Comparison of ENCODE assay signal across 24 cellular contexts in the genomic region with DNA sequence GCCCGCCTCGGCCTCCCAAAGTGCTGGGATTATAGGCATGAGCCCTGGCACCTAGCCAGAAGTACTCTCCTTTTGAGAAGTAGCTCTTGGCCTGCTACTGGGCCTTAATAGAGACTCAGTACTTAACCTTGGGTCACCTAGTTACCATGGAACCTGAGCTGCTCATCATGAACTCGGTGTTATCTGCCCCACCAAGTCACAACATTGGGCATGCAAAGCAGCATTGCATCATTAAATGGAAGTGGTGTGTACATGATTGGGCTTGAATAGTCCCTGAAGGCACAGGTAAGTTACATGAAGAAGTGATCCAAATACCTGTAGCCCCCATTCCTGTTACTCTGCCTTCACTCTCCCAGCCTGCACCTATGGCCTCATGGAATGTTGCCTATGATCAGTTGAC. TPM values are rescaled to one million over a fixed set of nuclear protein-coding genes. Genes with fewer than 3 reads are reported as not detected.
A peak's percentile ranks its signal among the peaks of the same experiment; 100 is the strongest.
DNase-seq lines count a peak whose midpoint lies in the region; ATAC-seq, FAIRE-seq and TF ChIP-seq lines count a peak whose summit lies in the region.
"Had no signal": no experiment of that assay in that cellular context is flagged by ENCODE, and none has a peak within 500 bp of the region (broad histone marks: within the 10 kb centered on the region; RNA-seq: fewer than 3 reads in every experiment).

No MANE protein-coding gene starts in this region.

- H3K27me3 ChIP-seq in K562 (ENCODE audit: control insufficient read depth in 2 of 2, insufficient read depth in 2 of 2, low read length in 2 of 2) (no peaks in the 10 kb centered on the region), bronchial epithelial cell (ENCODE audit: control insufficient read depth, insufficient read depth, low read length) (no peaks in the 10 kb centered on the region), neuronal stem cell (ENCODE audit: control insufficient read depth in 3 of 3, insufficient read depth in 3 of 3, low read depth in 1 of 3, low read length in 3 of 3) (no peaks in the 10 kb centered on the region)
- H3K27me3 ChIP-seq: BE2C; BLaER1 treated with 17β-estradiol and CSF1 and Interleukin-3, amounts not matched to agents 10 nM and 100 nM had no signal

- no peaks in the 10 kb centered on the region for H3K9me1 ChIP-seq in K562 (ENCODE audit: control insufficient read depth, insufficient read depth, low read length)

- peak overlapping the region; percentile 48 for H4K8ac ChIP-seq in neuronal stem cell (ENCODE audit: low read depth, low read length)

- no peak overlapping the region for H2AK5ac ChIP-seq in neuronal stem cell (ENCODE audit: low read depth, low read length)

- 38% methylated on average over 3 of the region's 3 CpGs for WGBS in K562 (ENCODE audit: insufficient coverage, low coverage, missing lambda C conversion rate)
- WGBS in neuronal stem cell (ENCODE audit: extremely low coverage in 2 of 2, insufficient read length in 2 of 2, insufficient replicate concordance in 1 of 2), 2 donors = no CpG with 5 or more reads among the region's 3 CpGs

- H2BK120ac ChIP-seq in neuronal stem cell (ENCODE audit: low read depth, low read length) = no peak overlapping the region

- TF ChIP-seq CTCF in K562 (IDR thresholded peaks at IDR 0.05 in 2 of 3, conservative IDR thresholded peaks at IDR 0.05 in 1 of 3; ENCODE audit: insufficient read depth in 2 of 3, low read depth in 1 of 3, low read length in 3 of 3) (no peak), bronchial epithelial cell (IDR thresholded peaks at IDR 0.05; ENCODE audit: insufficient read depth, low read length, severe bottlenecking) (no peak)

- no peak for FAIRE-seq in K562 (lab: Jason Lieb, UNC)
- FAIRE-seq in bronchial epithelial cell (lab: Jason Lieb, UNC) = no peak
- FAIRE-seq: A549, D721Med, GM12878 had no signal

- H3K79me2 ChIP-seq in K562 (ENCODE audit: control insufficient read depth, insufficient read depth, low read length) = no peaks in the 10 kb centered on the region

- H3K23ac ChIP-seq in neuronal stem cell (ENCODE audit: low read depth, low read length, poor library complexity) = no peak overlapping the region

- H3K9ac ChIP-seq in K562 (ENCODE audit: insufficient read depth in 1 of 2, low read depth in 2 of 2, low read length in 2 of 2) (no peak overlapping the region), neuronal stem cell (ENCODE audit: low read depth, low read length, poor library complexity) (no peak overlapping the region)
- H3K9ac ChIP-seq: BLaER1 treated with 17β-estradiol and CSF1 and Interleukin-3, amounts not matched to agents 10 nM and 100 nM had no signal

- intact Hi-C loops in K562 (cut with micrococcal nuclease) = no loop called here

- H3K4me3 ChIP-seq in K562 (no peak overlapping the region), bronchial epithelial cell (ENCODE audit: low read depth, low read length) (no peak overlapping the region), neuronal stem cell (ENCODE audit: low read length in 2 of 2) (no peak overlapping the region)
- H3K4me3 ChIP-seq: A549; BLaER1 treated with 17β-estradiol and CSF1 and Interleukin-3, amounts not matched to agents 10 nM and 100 nM; GM12878; GM23338 had no signal

- H3K36me3 ChIP-seq in K562 (ENCODE audit: control insufficient read depth, insufficient read depth, low read length) = no peaks in the 10 kb centered on the region
- H3K36me3 ChIP-seq in bronchial epithelial cell (ENCODE audit: control insufficient read depth, insufficient read depth, low read length) = no peaks in the 10 kb centered on the region
- no peaks in the 10 kb centered on the region for H3K36me3 ChIP-seq in neuronal stem cell (replicated peaks in 1 of 2; ENCODE audit: control insufficient read depth in 2 of 2, insufficient read depth in 2 of 2, low read length in 2 of 2)
- H3K36me3 ChIP-seq: BE2C; BLaER1 treated with 17β-estradiol and CSF1 and Interleukin-3, amounts not matched to agents 10 nM and 100 nM had no signal

- POLR2A ChIA-PET in K562 (lab: Yijun Ruan, JAX) = interaction anchor here (1.3 kb wide), 1 partner anchor 14 kb away, joined by 3 read pairs; no protein-coding TSS in a partner anchor

- H3K4ac ChIP-seq in neuronal stem cell (ENCODE audit: low read length) = no peak overlapping the region

- no TSS peak for BruUV-seq in K562 (replicated peaks; lab: Mats Ljungman, UMichigan)

- TF ChIP-seq POLR2A in K562 (conservative IDR thresholded peaks at IDR 0.05) = no peak

- no peak overlapping the region for H3K18ac ChIP-seq in neuronal stem cell (ENCODE audit: low read length)

- H3K79me1 ChIP-seq in neuronal stem cell (ENCODE audit: low read depth, low read length) = no peaks in the 10 kb centered on the region

- H2AFZ ChIP-seq in K562 (ENCODE audit: low read depth, low read length) = no peak overlapping the region
- no peak overlapping the region for H2AFZ ChIP-seq in neuronal stem cell (ENCODE audit: low read length)
- H2AFZ ChIP-seq: GM23338 had no signal

- no peaks in the 10 kb centered on the region for H4K20me1 ChIP-seq in K562 (replicated peaks; ENCODE audit: control insufficient read depth, insufficient read depth, low read length)
- H4K20me1 ChIP-seq: BLaER1 treated with 17β-estradiol and CSF1 and Interleukin-3, amounts not matched to agents 10 nM and 100 nM had no signal

- DNase-seq in activated CD8-positive, alpha-beta memory T cell treated with anti-CD3 and anti-CD28 coated beads for 24 hours = peak; percentile 26
- DNase-seq in activated CD8-positive, alpha-beta memory T cell treated with anti-CD3 and anti-CD28 coated beads, Interleukin-2, amount 50 U/mL, for 4 hours = no peak
- DNase-seq in K562 (ENCODE audit: extremely low read depth in 1 of 4, low spot score in 3 of 4) (no peak), bronchial epithelial cell (ENCODE audit: low read depth) (peak; percentile 68), neuronal stem cell (ENCODE audit: low spot score) (no peak), HT-29 (ENCODE audit: low spot score) (no peak)
- DNase-seq: 8988T; ACHN; AML-193; BE2C; CD4-positive, alpha-beta T cell; CD8-positive, alpha-beta memory T cell; DMS 273 treated with DMSO at 0.1 percent for 48 hours; DMS79; EL; GDM1; H9 had no signal

- H4K91ac ChIP-seq in neuronal stem cell (ENCODE audit: low read depth, low read length, poor library complexity) = no peak overlapping the region

- ATAC-seq in K562 = peak; percentile 57
- no peak for ATAC-seq in GM18907 (IDR thresholded peaks at IDR 0.05; ENCODE audit: unreplicated experiment)
- ATAC-seq: A549, GM12878, GM23338, HCT116 had no signal

- TF ChIP-seq EP300 in K562 (IDR thresholded peaks at IDR 0.05; ENCODE audit: low read length) = no peak

- no peak overlapping the region for H3K27ac ChIP-seq in K562 (ENCODE audit: extremely low read depth, low read depth, low read length)
- H3K27ac ChIP-seq in neuronal stem cell (replicated peaks; ENCODE audit: low read length) = no peak overlapping the region
- H3K27ac ChIP-seq: A549; BLaER1 treated with 17β-estradiol and CSF1 and Interleukin-3, amounts not matched to agents 10 nM and 100 nM had no signal

- no peak for TF ChIP-seq RAD21 in K562 (CRISPR knock-in tag; conservative IDR thresholded peaks at IDR 0.05 in 1 of 2, IDR thresholded peaks at IDR 0.05 in 1 of 2)

- H3K9me3 ChIP-seq in K562 (replicated peaks; ENCODE audit: control insufficient read depth, insufficient read depth, low read depth, low read length) (no peaks in the 10 kb centered on the region), neuronal stem cell (replicated peaks in 1 of 2; ENCODE audit: control insufficient read depth in 2 of 2, insufficient read depth in 1 of 2, low read depth in 1 of 2, low read length in 2 of 2) (no peaks in the 10 kb centered on the region)
- H3K9me3 ChIP-seq: A549, BE2C had no signal

- CTCF ChIA-PET in K562 (lab: Yijun Ruan, JAX; ENCODE audit: low intra/inter-chr PET ratio) = no interaction called here

- H2BK15ac ChIP-seq in neuronal stem cell (ENCODE audit: low read length) = no peak overlapping the region

- peak overlapping the region; percentile 49 for H2BK12ac ChIP-seq in neuronal stem cell (ENCODE audit: low read length)

- H3K4me2 ChIP-seq in K562 (ENCODE audit: insufficient read depth, low read length) = no peak overlapping the region
- H3K4me2 ChIP-seq in neuronal stem cell (ENCODE audit: insufficient read depth, low read length, poor library complexity, severe bottlenecking) = no peak overlapping the region
- H3K4me2 ChIP-seq: A549; BLaER1 treated with 17β-estradiol and CSF1 and Interleukin-3, amounts not matched to agents 10 nM and 100 nM; GM23338 had no signal

- in situ Hi-C loops in K562 (cut with MboI) = no loop called here

- H3K4me1 ChIP-seq in K562 (replicated peaks in 1 of 2; ENCODE audit: control insufficient read depth in 2 of 2, insufficient read depth in 2 of 2, low read length in 2 of 2) = no peaks in the 10 kb centered on the region; a peak in 3 of 5 replicates
- H3K4me1 ChIP-seq in neuronal stem cell (ENCODE audit: control insufficient read depth in 2 of 2, insufficient read depth in 1 of 2, low read depth in 1 of 2, low read length in 2 of 2) = peaks cover 0 to 1% of the 10 kb centered on the region in 2 donors
- H3K4me1 ChIP-seq: A549; BE2C; BLaER1 treated with 17β-estradiol and CSF1 and Interleukin-3, amounts not matched to agents 10 nM and 100 nM had no signal

- no peak overlapping the region for H3K14ac ChIP-seq in neuronal stem cell (ENCODE audit: low read length)

- H2BK5ac ChIP-seq in neuronal stem cell (ENCODE audit: low read length) = no peak overlapping the region

RNA-seq across cellular contexts. Expression of gene ATF7, which starts 18.0 kb away (rescaled TPM):
- 37.6 and 52.5 TPM in 2 replicates for total RNA-seq in K562 (2011; cell fraction: chromatin; rRNA removed; ENCODE audit: low replicate concordance)
- total RNA-seq in K562 (2011; cell fraction: nucleolus; rRNA removed) = 22.0 and 24.5 TPM in 2 replicates
- 48.6 and 75.5 TPM in 2 replicates for total RNA-seq in K562 (2011; cell fraction: nucleoplasm; rRNA removed)
- total RNA-seq in K562 (2014; rRNA removed) (8.5 and 10.6 TPM in 2 replicates), K562 (2014; rRNA removed; fragmentation: Illumina TruSeq; extraction: Trizol) (16.7 and 17.8 TPM in 2 replicates), K562 (2015; rRNA removed; fragmentation: Illumina TruSeq; extraction: Trizol) (12.3 and 13.8 TPM in 2 replicates), K562 (2021) (20.7 and 23.8 TPM in 2 replicates), bronchial epithelial cell (5.3 and 6.4 TPM in 2 replicates)
- polyA plus RNA-seq in K562 (2011; rRNA removed) (20.9 and 23.0 TPM in 2 replicates), K562 (2014; fragmentation: Illumina TruSeq; extraction: Trizol) (20.8 and 22.0 TPM in 2 replicates), K562 (2014; fragmentation: Nextera tagmentation; extraction: Ambion mirVana) (10 to 100 TPM; 28.9 to 30.4 TPM), K562 (2014; rRNA removed) (18.4 and 23.5 TPM in 2 replicates)
- 13.1 and 21.3 TPM in 2 replicates for polyA plus RNA-seq in K562 (2011; cell fraction: cytosol; rRNA removed)
- polyA plus RNA-seq in K562 (2011; cell fraction: nucleus; rRNA removed) = 24.3 and 25.6 TPM in 2 replicates
- 11.9 and 18.6 TPM in 2 replicates for polyA plus RNA-seq in K562 (2012)
- 20.8 and 32.8 TPM in 2 replicates for polyA minus RNA-seq in K562 (2011; rRNA and poly(A)+ RNA removed)
- polyA minus RNA-seq in K562 (2011; cell fraction: cytosol; rRNA and poly(A)+ RNA removed) = 12.7 and 28.9 TPM in 2 replicates
- polyA minus RNA-seq in K562 (2011; cell fraction: nucleus; rRNA and poly(A)+ RNA removed) = 9.7 and 15.9 TPM in 2 replicates
- 17.4 TPM for polyA plus RNA-seq in neuronal stem cell (2013, experiment 1 of 2)
- 17.3 TPM for polyA plus RNA-seq in neuronal stem cell (2013, experiment 2 of 2)
- total RNA-seq in HT-29 (2014; rRNA removed; shearing (Covaris generic)) = 6.9 and 7.5 TPM in 2 replicates

RNA-seq across cellular contexts. Expression of gene ATP5MC2, which starts 31.8 kb away (rescaled TPM):
- 68.0 and 106 TPM in 2 replicates for total RNA-seq in K562 (2011; cell fraction: chromatin; rRNA removed; ENCODE audit: low replicate concordance)
- 128 and 131 TPM in 2 replicates for total RNA-seq in K562 (2011; cell fraction: nucleolus; rRNA removed)
- 147 and 211 TPM in 2 replicates for total RNA-seq in K562 (2011; cell fraction: nucleoplasm; rRNA removed)
- 314 and 449 TPM in 2 replicates for total RNA-seq in K562 (2014; rRNA removed)
- 338 and 468 TPM in 2 replicates for total RNA-seq in K562 (2014; rRNA removed; fragmentation: Illumina TruSeq; extraction: Trizol)
- 543 and 551 TPM in 2 replicates for total RNA-seq in K562 (2015; rRNA removed; fragmentation: Illumina TruSeq; extraction: Trizol)
- 458 and 490 TPM in 2 replicates for total RNA-seq in K562 (2021)
- polyA plus RNA-seq in K562 (2011; rRNA removed) = 372 and 445 TPM in 2 replicates
- 857 and 961 TPM in 2 replicates for polyA plus RNA-seq in K562 (2011; cell fraction: cytosol; rRNA removed)
- polyA plus RNA-seq in K562 (2011; cell fraction: nucleus; rRNA removed) = 343 and 358 TPM in 2 replicates
- polyA plus RNA-seq in K562 (2012) = 869 and 1,024 TPM in 2 replicates
- polyA plus RNA-seq in K562 (2014; fragmentation: Illumina TruSeq; extraction: Trizol) = 845 and 851 TPM in 2 replicates
- polyA plus RNA-seq in K562 (2014; fragmentation: Nextera tagmentation; extraction: Ambion mirVana) = 1,000 to 10,000 TPM; 1,200 to 1,208 TPM
- polyA plus RNA-seq in K562 (2014; rRNA removed) = 377 and 575 TPM in 2 replicates
- polyA minus RNA-seq in K562 (2011; rRNA and poly(A)+ RNA removed) = 585 and 751 TPM in 2 replicates
- polyA minus RNA-seq in K562 (2011; cell fraction: cytosol; rRNA and poly(A)+ RNA removed) = 326 and 340 TPM in 2 replicates
- 72.2 and 129 TPM in 2 replicates for polyA minus RNA-seq in K562 (2011; cell fraction: nucleus; rRNA and poly(A)+ RNA removed)
- total RNA-seq in bronchial epithelial cell = 91.7 and 121 TPM in 2 replicates
- polyA plus RNA-seq in neuronal stem cell (2013, experiment 1 of 2) = 847 TPM
- polyA plus RNA-seq in neuronal stem cell (2013, experiment 2 of 2) = 851 TPM
- total RNA-seq in HT-29 (2014; rRNA removed; shearing (Covaris generic)) = 379 and 381 TPM in 2 replicates

Comparison
In these comparisons a context has a peak if more than half of its experiments do, and no peak if none do; other contexts are left out.
1. DNase-seq: peak in activated CD8-positive, alpha-beta memory T cell treated with anti-CD3 and anti-CD28 coated beads for 24 hours (single experiment) and bronchial epithelial cell (single experiment); none in activated CD8-positive, alpha-beta memory T cell treated with anti-CD3 and anti-CD28 coated beads, Interleukin-2, amount 50 U/mL, for 4 hours (single experiment), K562 (0 of 4), neuronal stem cell (single experiment) and HT-29 (single experiment).